ENCODE assay signal across 1 cellular context in the genomic region with DNA sequence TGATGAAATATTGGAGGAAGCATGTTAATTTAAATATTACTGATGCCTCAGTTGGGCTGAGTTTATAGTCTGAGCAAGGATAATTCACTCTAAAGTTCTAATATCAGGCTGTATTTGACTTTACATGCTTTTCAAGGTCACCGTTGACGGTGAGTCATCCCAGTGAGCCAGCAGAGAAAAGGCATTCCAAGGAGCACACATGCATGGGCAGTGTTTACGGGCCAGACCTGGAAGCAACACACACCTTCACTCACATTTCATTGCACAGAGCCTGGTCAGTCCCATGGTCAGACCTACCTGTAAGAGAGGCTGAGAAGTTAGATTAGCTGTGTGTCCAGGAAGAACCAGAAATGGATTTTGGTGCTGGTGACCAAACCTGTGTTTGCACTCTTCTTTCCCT.
TF ChIP-seq lines count a peak whose summit lies in the region.

No MANE protein-coding gene starts in this region.

TF ChIP-seq in HCT116, 20 proteins besides CTCF, POLR2A, EP300 and RAD21 (continued from another document):
- TF ChIP-seq, protein P1, sequence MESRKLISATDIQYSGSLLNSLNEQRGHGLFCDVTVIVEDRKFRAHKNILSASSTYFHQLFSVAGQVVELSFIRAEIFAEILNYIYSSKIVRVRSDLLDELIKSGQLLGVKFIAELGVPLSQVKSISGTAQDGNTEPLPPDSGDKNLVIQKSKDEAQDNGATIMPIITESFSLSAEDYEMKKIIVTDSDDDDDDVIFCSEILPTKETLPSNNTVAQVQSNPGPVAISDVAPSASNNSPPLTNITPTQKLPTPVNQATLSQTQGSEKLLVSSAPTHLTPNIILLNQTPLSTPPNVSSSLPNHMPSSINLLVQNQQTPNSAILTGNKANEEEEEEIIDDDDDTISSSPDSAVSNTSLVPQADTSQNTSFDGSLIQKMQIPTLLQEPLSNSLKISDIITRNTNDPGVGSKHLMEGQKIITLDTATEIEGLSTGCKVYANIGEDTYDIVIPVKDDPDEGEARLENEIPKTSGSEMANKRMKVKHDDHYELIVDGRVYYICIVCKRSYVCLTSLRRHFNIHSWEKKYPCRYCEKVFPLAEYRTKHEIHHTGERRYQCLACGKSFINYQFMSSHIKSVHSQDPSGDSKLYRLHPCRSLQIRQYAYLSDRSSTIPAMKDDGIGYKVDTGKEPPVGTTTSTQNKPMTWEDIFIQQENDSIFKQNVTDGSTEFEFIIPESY (IDR thresholded peaks at IDR 0.05; ENCODE audit: extremely low read depth, insufficient replicate concordance, low read length) = no peak
- TF ChIP-seq ZFX (IDR thresholded peaks at IDR 0.05) = no peak
- no peak for TF ChIP-seq SIN3A (IDR thresholded peaks at IDR 0.05; ENCODE audit: low read depth)
- TF ChIP-seq TCF7L2 (IDR thresholded peaks at IDR 0.05; ENCODE audit: borderline replicate concordance, extremely low read depth, insufficient read depth, insufficient read length) = peak; percentile 47
